19 cellular contexts compared by ENCODE assay signal in genomic region chr9:5448016-5448415, GRCh38. TPM values are rescaled to one million over a fixed set of nuclear protein-coding genes. Genes with fewer than 3 reads are reported as not detected.
DNase-seq lines count a peak whose midpoint lies in the region; ATAC-seq and TF ChIP-seq lines count a peak whose summit lies in the region.
"Had no signal": no experiment of that assay in that cellular context is flagged by ENCODE, and none has a peak within 500 bp of the region (broad histone marks: within the 10 kb centered on the region; RNA-seq: fewer than 3 reads in every experiment).

No MANE protein-coding gene starts in this region.

- ATAC-seq in HG03469 (IDR thresholded peaks at IDR 0.05; ENCODE audit: unreplicated experiment) = no peak
- no peak for ATAC-seq in mucosa of descending colon
- ATAC-seq: HepG2, lower lobe of right lung had no signal

- H3K4me1 ChIP-seq in CD4-positive, alpha-beta memory T cell (ENCODE audit: insufficient read depth, low read length) = peaks cover 53% of the 10 kb centered on the region
- H3K4me1 ChIP-seq in esophagus squamous epithelium (peaks cover 12 to 52% (median 25%) of the 10 kb centered on the region in 3 donors), mucosa of descending colon (ENCODE audit: low read depth) (peaks cover 9% of the 10 kb centered on the region)
- H3K4me1 ChIP-seq: Caco-2 had no signal

- H3K27me3 Mint-ChIP-seq in CD4-positive, alpha-beta memory T cell = no peaks in the 10 kb centered on the region
- no peaks in the 10 kb centered on the region for H3K27me3 Mint-ChIP-seq in activated CD4-positive, alpha-beta memory T cell treated with anti-CD3 and anti-CD28 coated beads for 36 hours

- no peak for TF ChIP-seq CTCF in GM12865 (IDR thresholded peaks at IDR 0.05; ENCODE audit: insufficient read depth, low read depth, low read length, missing control alignments)
- TF ChIP-seq CTCF in esophagus squamous epithelium (IDR thresholded peaks at IDR 0.05) = no peak
- no peak for TF ChIP-seq CTCF in mucosa of descending colon (IDR thresholded peaks at IDR 0.05)

- H3K4me3 Mint-ChIP-seq in CD4-positive, alpha-beta memory T cell = peak overlapping the region in 6 of 8 donors; percentile 8 to 74 (median 44)
- H3K4me3 Mint-ChIP-seq in activated CD4-positive, alpha-beta memory T cell treated with anti-CD3 and anti-CD28 coated beads for 36 hours = no peak overlapping the region

- CTCF ChIA-PET in CD4-positive, alpha-beta memory T cell (lab: Charles Lee; ENCODE audit: partially characterized antibody) = interaction anchor here (2.2 to 4.6 kb wide), 4 partner anchors 9 to 262 kb away, joined by 8 to 236 read pairs (median 66); partner anchors contain the start of gene PLGRKT
- CTCF ChIA-PET in activated CD4-positive, alpha-beta memory T cell treated with anti-CD3 and anti-CD28 coated beads for 36 hours (lab: Charles Lee) = interaction anchor here (4.5 to 4.6 kb wide), 2 partner anchors 8 to 152 kb away, joined by 25 to 64 read pairs; partner anchors contain the start of gene PLGRKT

- WGBS in esophagus squamous epithelium, 2 donors = 82 to 88% methylated on average over 2 of the region's 2 CpGs

- intact Hi-C loops in CD4-positive, alpha-beta memory T cell (cut with micrococcal nuclease) = no loop called here
- intact Hi-C loops in activated CD4-positive, alpha-beta memory T cell treated with anti-CD3 and anti-CD28 coated beads for 36 hours (cut with micrococcal nuclease) = no loop called here
- intact Hi-C loops in esophagus squamous epithelium (cut with DNase I) (no loop called here), mucosa of descending colon (cut with DNase I, micrococcal nuclease) (no loop called here)

- H3K27me3 ChIP-seq in CD4-positive, alpha-beta memory T cell (ENCODE audit: insufficient read depth, low read length) = no peaks in the 10 kb centered on the region
- H3K27me3 ChIP-seq in esophagus squamous epithelium = no peaks in the 10 kb centered on the region
- H3K27me3 ChIP-seq: hepatocyte had no signal

- H3K36me3 ChIP-seq in CD4-positive, alpha-beta memory T cell (ENCODE audit: insufficient read depth, low read length) = no peaks in the 10 kb centered on the region
- no peaks in the 10 kb centered on the region for H3K36me3 ChIP-seq in esophagus squamous epithelium
- no peaks in the 10 kb centered on the region for H3K36me3 ChIP-seq in mucosa of descending colon (ENCODE audit: low read depth)
- H3K36me3 ChIP-seq: lower lobe of right lung had no signal

- no peak overlapping the region for H3K27ac ChIP-seq in CD4-positive, alpha-beta memory T cell (ENCODE audit: low read depth, low read length)
- no peak overlapping the region for H3K27ac ChIP-seq in esophagus squamous epithelium
- H3K27ac ChIP-seq: hepatocyte, lower lobe of right lung had no signal

- H3K36me3 Mint-ChIP-seq in CD4-positive, alpha-beta memory T cell = peaks cover 0 to 3% of the 10 kb centered on the region in 2 donors
- peaks cover 12% of the 10 kb centered on the region for H3K36me3 Mint-ChIP-seq in activated CD4-positive, alpha-beta memory T cell treated with anti-CD3 and anti-CD28 coated beads for 36 hours

- POLR2A ChIA-PET in CD4-positive, alpha-beta memory T cell (lab: Charles Lee; ENCODE audit: partially characterized antibody) = interaction anchor here (4.6 to 5.6 kb wide), 2 partner anchors 9 to 138 kb away, joined by 136 to 178 read pairs; partner anchors contain the start of gene PLGRKT
- POLR2A ChIA-PET in activated CD4-positive, alpha-beta memory T cell treated with anti-CD3 and anti-CD28 coated beads for 36 hours (lab: Charles Lee) = interaction anchor here (1.5 to 3.5 kb wide), 2 partner anchors 9 to 16 kb away, joined by 4 to 57 read pairs; partner anchors contain the start of gene PLGRKT

- DNase-seq in CD4-positive, alpha-beta memory T cell = no peak
- DNase-seq in GM12865 (ENCODE audit: low read depth) (peak; percentile 33), glomerular visceral epithelial cell (ENCODE audit: extremely low spot score) (peak; percentile 44), esophagus squamous epithelium (lab: John Stamatoyannopoulos, UW) (no peak), pons (ENCODE audit: low spot score) (no peak), mucosa of descending colon (no peak)
- DNase-seq in activated CD4-positive, alpha-beta memory T cell treated with anti-CD3 and anti-CD28 coated beads for 36 hours = no peak
- DNase-seq: activated CD4-positive, alpha-beta T cell treated with anti-CD3 and anti-CD28 coated beads, Interleukin-2, amount 50 U/mL, for 4 hours; activated effector memory CD4-positive, alpha-beta T cell treated with anti-CD3 and anti-CD28 coated beads, Interleukin-2, amount 50 U/mL, for 16 hours; amygdala; Caco-2; lower lobe of right lung; NCI-H524; retina; stimulated activated CD4-positive, alpha-beta T cell treated with anti-CD3 and anti-CD28 coated beads, Interleukin-12 subunit alpha, Interleukin-12 subunit beta, amount 100 ng/mL, for 4 hours; SW 1271 had no signal

- no peaks in the 10 kb centered on the region for H3K9me3 ChIP-seq in CD4-positive, alpha-beta memory T cell (ENCODE audit: control insufficient read depth in 1 of 2, low read length in 2 of 2)
- H3K9me3 ChIP-seq in esophagus squamous epithelium (no peaks in the 10 kb centered on the region), mucosa of descending colon (no peaks in the 10 kb centered on the region)
- H3K9me3 ChIP-seq: Caco-2, lower lobe of right lung had no signal

- no peak for TF ChIP-seq POLR2A in esophagus squamous epithelium (IDR thresholded peaks at IDR 0.05)

- H3K4me1 Mint-ChIP-seq in CD4-positive, alpha-beta memory T cell = peaks cover 33 to 72% (median 46%) of the 10 kb centered on the region in 4 donors
- H3K4me1 Mint-ChIP-seq in activated CD4-positive, alpha-beta memory T cell treated with anti-CD3 and anti-CD28 coated beads for 36 hours (ENCODE audit: low read depth) = peaks cover 47% of the 10 kb centered on the region

- peak overlapping the region; percentile 44 to 98 (median 93) for H3K27ac Mint-ChIP-seq in CD4-positive, alpha-beta memory T cell
- peak overlapping the region; percentile 63 for H3K27ac Mint-ChIP-seq in activated CD4-positive, alpha-beta memory T cell treated with anti-CD3 and anti-CD28 coated beads for 36 hours

- H3K4me3 ChIP-seq in CD4-positive, alpha-beta memory T cell (ENCODE audit: low read length in 2 of 2) = no peak overlapping the region
- H3K4me3 ChIP-seq in GM12865 (ENCODE audit: low read depth, low read length) = no peak overlapping the region
- H3K4me3 ChIP-seq in esophagus squamous epithelium = no peak overlapping the region
- H3K4me3 ChIP-seq in mucosa of descending colon = no peak overlapping the region
- H3K4me3 ChIP-seq: hepatocyte, lower lobe of right lung had no signal

- peaks cover 0 to 1% (median 0%) of the 10 kb centered on the region in 8 donors for H3K9me3 Mint-ChIP-seq in CD4-positive, alpha-beta memory T cell
- no peaks in the 10 kb centered on the region for H3K9me3 Mint-ChIP-seq in activated CD4-positive, alpha-beta memory T cell treated with anti-CD3 and anti-CD28 coated beads for 36 hours

RNA-seq across cellular contexts. Expression of gene CD274, which starts 2.3 kb away (rescaled TPM):
- total RNA-seq in CD4-positive, alpha-beta memory T cell = 10 to 100 TPM; 16.2 to 23.0 TPM
- 10 to 100 TPM in 1 of 2 donors, 1 to 10 TPM in 1; 7.9 to 10.7 TPM for polyA plus RNA-seq in CD4-positive, alpha-beta memory T cell
- 10 to 100 TPM; 28.3 to 32.4 TPM for total RNA-seq in activated CD4-positive, alpha-beta memory T cell treated with anti-CD3 and anti-CD28 coated beads for 36 hours
- total RNA-seq in esophagus squamous epithelium (1 to 10 TPM; 1.3 to 3.5 (median 2.2) TPM), mucosa of descending colon (1 to 10 TPM; 2.6 to 5.4 (median 3.4) TPM)
- total RNA-seq: Caco-2 had no signal
- polyA plus RNA-seq: hepatocyte had no signal

RNA-seq across cellular contexts. Expression of gene PLGRKT, which starts 10.3 kb away (rescaled TPM):
- total RNA-seq in CD4-positive, alpha-beta memory T cell = 10 to 100 TPM; 20.0 to 21.7 TPM
- 100 to 1,000 TPM in 1 of 2 donors, 10 to 100 TPM in 1; 44.3 to 101 TPM for polyA plus RNA-seq in CD4-positive, alpha-beta memory T cell
- total RNA-seq in activated CD4-positive, alpha-beta memory T cell treated with anti-CD3 and anti-CD28 coated beads for 36 hours = 10 to 100 TPM; 52.9 to 59.4 TPM
- total RNA-seq in esophagus squamous epithelium (10 to 100 TPM; 13.4 to 25.6 (median 20.0) TPM), mucosa of descending colon (10 to 100 TPM; 34.0 to 67.1 (median 53.0) TPM)

Comparison
In these comparisons a context has a peak if more than half of its experiments do, and no peak if none do; other contexts are left out.
1. DNase-seq: peak in GM12865 (single experiment) and glomerular visceral epithelial cell (single experiment); none in CD4-positive, alpha-beta memory T cell (0 of 5), activated CD4-positive, alpha-beta memory T cell treated with anti-CD3 and anti-CD28 coated beads for 36 hours (single experiment), esophagus squamous epithelium (single experiment), pons (single experiment) and mucosa of descending colon (0 of 3).